8 cellular contexts compared by ENCODE assay signal in the genomic region with DNA sequence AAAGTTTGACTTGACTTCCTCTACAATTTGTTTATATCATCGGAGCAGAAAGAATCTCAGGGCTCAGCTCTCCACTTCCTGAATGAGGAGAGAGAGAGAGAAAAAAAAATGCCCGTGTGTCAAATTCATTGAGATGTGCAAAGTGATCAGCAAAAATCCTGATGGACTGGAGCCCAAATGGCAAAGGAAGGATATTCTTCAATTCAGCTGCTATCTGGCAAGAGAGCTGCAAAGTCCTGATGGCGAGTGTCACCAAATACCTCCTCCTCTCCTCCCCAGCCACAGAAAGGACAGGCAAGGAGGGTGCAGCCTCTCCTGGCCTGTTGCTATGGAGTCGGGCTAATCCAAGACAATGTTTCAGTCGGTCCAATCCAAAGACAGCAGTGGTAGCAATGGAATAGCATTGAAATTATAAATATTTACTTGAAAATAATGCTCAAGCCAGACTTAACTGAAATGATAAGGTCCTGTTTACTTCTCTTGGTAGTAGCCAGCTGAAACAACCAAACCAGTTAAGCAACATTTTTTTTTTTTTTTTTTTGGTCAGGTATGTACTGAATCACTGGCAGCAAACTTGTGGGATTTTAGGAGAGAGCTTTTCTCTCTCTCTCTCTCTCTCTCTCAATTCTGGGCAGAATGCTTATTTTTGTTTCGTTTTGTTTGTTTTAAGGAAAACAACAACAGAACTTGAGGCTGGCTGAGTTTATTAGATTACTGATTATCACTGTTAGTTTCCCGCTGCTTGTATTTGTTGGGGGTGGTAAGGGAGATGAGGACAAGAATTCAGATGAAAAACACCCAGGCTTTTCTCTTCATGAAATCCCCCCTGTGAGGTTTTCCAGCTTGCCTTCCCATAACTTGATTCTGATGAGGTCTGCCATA.
A peak's percentile ranks its signal among the peaks of the same experiment; 100 is the strongest.
DNase-seq lines count a peak whose midpoint lies in the region; ATAC-seq and TF ChIP-seq lines count a peak whose summit lies in the region.

No MANE protein-coding gene starts in this region.

- DNase-seq in AG10803 (ENCODE audit: low read depth) = peak; percentile 77
- peak; percentile 68 to 74 for DNase-seq in HAP-1 (ENCODE audit: low spot score in 2 of 2)
- no peak for DNase-seq in SK-N-MC (ENCODE audit: low read depth, low spot score)
- DNase-seq in endodermal cell = peak; percentile 82
- peak; percentile 85 for DNase-seq in myocyte (ENCODE audit: low read depth)
- DNase-seq in NCI-H2081 treated with DMSO at 0.1 percent for 48 hours (lab: John Stamatoyannopoulos, UW) = no peak
- DNase-seq in activated CD4-positive, CD25-positive, alpha-beta regulatory T cell treated with anti-CD3 and anti-CD28 coated beads, Interleukin-2, amount 50 U/mL, for 72 hours = no peak

- in situ Hi-C loops in HAP-1 (cut with MboI; ENCODE audit: low sequenced_read_pairs) = no loop called here

- TF ChIP-seq CTCF in AG10803 (conservative IDR thresholded peaks at IDR 0.05; ENCODE audit: low read length) (no peak), endodermal cell (conservative IDR thresholded peaks at IDR 0.05) (no peak)

- peaks cover 58% of the 10 kb centered on the region for H3K4me1 ChIP-seq in HAP-1
- peaks cover 14% of the 10 kb centered on the region for H3K4me1 ChIP-seq in endodermal cell (ENCODE audit: control insufficient read depth, insufficient read depth, low read length)

- peak overlapping the region; percentile 92 for H3K27ac Mint-ChIP-seq in endodermal cell

- H3K9ac ChIP-seq in SK-N-MC (ENCODE audit: insufficient read length) = no peak overlapping the region
- H3K9ac ChIP-seq in endodermal cell (ENCODE audit: extremely low read depth, low read length, poor library complexity, severe bottlenecking) = peak overlapping the region; percentile 72

- H3K36me3 ChIP-seq in HAP-1 (replicated peaks) (no peaks in the 10 kb centered on the region), SK-N-MC (ENCODE audit: insufficient read depth, low read length) (no peaks in the 10 kb centered on the region), endodermal cell (ENCODE audit: control insufficient read depth, insufficient read depth, low read length) (no peaks in the 10 kb centered on the region)

- no peaks in the 10 kb centered on the region for H3K36me3 Mint-ChIP-seq in endodermal cell (ENCODE audit: low read depth)

- H3K9me3 ChIP-seq in HAP-1 (no peaks in the 10 kb centered on the region), SK-N-MC (ENCODE audit: low read depth, low read length) (no peaks in the 10 kb centered on the region), endodermal cell (ENCODE audit: control insufficient read depth, low read length) (no peaks in the 10 kb centered on the region)

- ATAC-seq in HG02571 (IDR thresholded peaks at IDR 0.05; ENCODE audit: unreplicated experiment) = no peak

- H3K4me3 ChIP-seq in AG10803 (ENCODE audit: low read length) (peak overlapping the region; percentile 39), HAP-1 (no peak overlapping the region), SK-N-MC (peak overlapping the region; percentile 62), endodermal cell (ENCODE audit: low read length) (peak overlapping the region; percentile 73)

- H3K27ac ChIP-seq in SK-N-MC (peak overlapping the region; percentile 76), endodermal cell (ENCODE audit: low read depth, low read length) (peak overlapping the region; percentile 74)

- H3K27me3 ChIP-seq in HAP-1 (ENCODE audit: low read depth) (no peaks in the 10 kb centered on the region), endodermal cell (ENCODE audit: control insufficient read depth, insufficient read depth, low read length, poor library complexity, severe bottlenecking) (no peaks in the 10 kb centered on the region)

- H3K27me3 Mint-ChIP-seq in endodermal cell (ENCODE audit: insufficient read depth) = no peaks in the 10 kb centered on the region

- peaks cover 67% of the 10 kb centered on the region for H3K4me1 Mint-ChIP-seq in endodermal cell

- H3K4me3 Mint-ChIP-seq in endodermal cell = peak overlapping the region; percentile 42

- H3K9me3 Mint-ChIP-seq in endodermal cell = no peaks in the 10 kb centered on the region

- WGBS in endodermal cell (ENCODE audit: insufficient coverage in 1 of 2, insufficient read length in 1 of 2), 2 experiments = 6 to 10% methylated on average over 2 to 6 of the region's 7 CpGs

Comparison
In these comparisons a context has a peak if more than half of its experiments do, and no peak if none do; other contexts are left out.
1. DNase-seq: peak in AG10803 (single experiment), HAP-1 (2 of 2), endodermal cell (single experiment) and myocyte (single experiment); none in SK-N-MC (single experiment), NCI-H2081 treated with DMSO at 0.1 percent for 48 hours (single experiment) and activated CD4-positive, CD25-positive, alpha-beta regulatory T cell treated with anti-CD3 and anti-CD28 coated beads, Interleukin-2, amount 50 U/mL, for 72 hours (single experiment).